ENCODE assay signal across 23 cellular contexts in the genomic region with DNA sequence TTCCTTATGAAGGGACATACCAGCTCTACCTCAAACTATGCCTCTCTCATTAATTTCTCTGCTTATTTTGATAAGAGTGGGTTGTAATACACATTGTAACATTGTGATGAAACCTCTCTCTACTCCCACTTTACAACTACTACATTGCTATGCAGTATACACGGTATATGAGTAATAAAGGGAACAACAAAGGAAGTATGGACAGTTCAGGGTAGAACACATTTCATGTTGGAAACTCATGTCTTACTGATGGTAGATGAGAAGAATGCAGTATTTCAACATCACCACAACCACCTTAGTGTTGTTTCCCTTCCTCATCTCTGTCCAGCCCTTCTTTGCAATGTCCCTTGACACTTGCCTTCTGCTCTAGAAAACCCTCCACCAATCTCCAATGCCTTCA.
DNase-seq lines count a peak whose midpoint lies in the region; ATAC-seq and TF ChIP-seq lines count a peak whose summit lies in the region.
"Had no signal": no experiment of that assay in that cellular context is flagged by ENCODE, and none has a peak within 500 bp of the region (broad histone marks: within the 10 kb centered on the region; RNA-seq: fewer than 3 reads in every experiment).

No MANE protein-coding gene starts in this region.

- H3K79me2 ChIP-seq in mammary epithelial cell (ENCODE audit: insufficient read depth, low read length) (no peaks in the 10 kb centered on the region), osteoblast (ENCODE audit: insufficient read depth, low read length) (no peaks in the 10 kb centered on the region)

- ATAC-seq in HG03175 (IDR thresholded peaks at IDR 0.05; ENCODE audit: unreplicated experiment) (no peak), GM18498 (IDR thresholded peaks at IDR 0.05; ENCODE audit: unreplicated experiment) (no peak)
- ATAC-seq: A549; CD8-positive, alpha-beta T cell; GM12878 had no signal

- peak; percentile 14 for DNase-seq in mammary epithelial cell
- no peak for DNase-seq in breast epithelium (ENCODE audit: low spot score in 2 of 2)
- DNase-seq in epithelial cell of esophagus (ENCODE audit: low read depth): peak; percentile 28
- peak; percentile 38 for DNase-seq in osteoblast (ENCODE audit: insufficient read length, low spot score, missing footprints)
- DNase-seq: AML-193; Caco-2; Calu3; CD4-positive, alpha-beta T cell; CD8-positive, alpha-beta T cell; DMS 273 treated with DMSO at 0.1 percent for 48 hours; DMS153; DMS53; DMS79; DND-41; EL; GDM1 had no signal

- no peak overlapping the region for H3K9ac ChIP-seq in mammary epithelial cell (ENCODE audit: insufficient read depth, low read length)
- H3K9ac ChIP-seq: BLaER1 treated with 17β-estradiol and CSF1 and Interleukin-3, amounts not matched to agents 10 nM and 100 nM had no signal

- H3K4me1 ChIP-seq in mammary epithelial cell (ENCODE audit: insufficient read depth, low read length): no peaks in the 10 kb centered on the region
- H3K4me1 ChIP-seq in breast epithelium: no peaks in the 10 kb centered on the region
- no peaks in the 10 kb centered on the region for H3K4me1 ChIP-seq in osteoblast (ENCODE audit: insufficient read depth, low read length)
- H3K4me1 ChIP-seq: A549; BLaER1 treated with 17β-estradiol and CSF1 and Interleukin-3, amounts not matched to agents 10 nM and 100 nM; Caco-2 had no signal

- CTCF ChIA-PET in mammary epithelial cell (lab: Charles Lee; ENCODE audit: low non-redundant PET): no interaction called here

- H3K9me3 ChIP-seq in mammary epithelial cell (replicated peaks; ENCODE audit: insufficient read depth, low read length) (no peaks in the 10 kb centered on the region), breast epithelium (no peaks in the 10 kb centered on the region), osteoblast (ENCODE audit: low read depth, low read length) (peaks cover 4% of the 10 kb centered on the region)
- H3K9me3 ChIP-seq: A549; BLaER1 treated with 17β-estradiol and CSF1 and Interleukin-3, amounts not matched to agents 10 nM and 100 nM; Caco-2 had no signal

- H3K4me3 ChIP-seq in mammary epithelial cell (replicated peaks in 1 of 3; ENCODE audit: insufficient read depth in 1 of 3, low read depth in 2 of 3, low read length in 3 of 3): no peak overlapping the region
- H3K4me3 ChIP-seq in breast epithelium: no peak overlapping the region
- no peak overlapping the region for H3K4me3 ChIP-seq in epithelial cell of esophagus (ENCODE audit: low read length)
- H3K4me3 ChIP-seq in osteoblast (ENCODE audit: insufficient read depth, low read length): no peak overlapping the region
- H3K4me3 ChIP-seq: A549; BLaER1 treated with 17β-estradiol and CSF1 and Interleukin-3, amounts not matched to agents 10 nM and 100 nM; GM12878 had no signal

- H4K20me1 ChIP-seq in mammary epithelial cell (ENCODE audit: insufficient read depth, low read length): no peaks in the 10 kb centered on the region
- H4K20me1 ChIP-seq in osteoblast (ENCODE audit: insufficient read depth, low read length): no peaks in the 10 kb centered on the region
- H4K20me1 ChIP-seq: BLaER1 treated with 17β-estradiol and CSF1 and Interleukin-3, amounts not matched to agents 10 nM and 100 nM had no signal

- H3K27ac ChIP-seq in mammary epithelial cell (ENCODE audit: insufficient read depth, low read depth, low read length) (no peak overlapping the region), breast epithelium (no peak overlapping the region), osteoblast (ENCODE audit: low read depth, low read length) (no peak overlapping the region)
- H3K27ac ChIP-seq: 22Rv1; A549; BLaER1 treated with 17β-estradiol and CSF1 and Interleukin-3, amounts not matched to agents 10 nM and 100 nM; C4-2B had no signal

- H2AFZ ChIP-seq in mammary epithelial cell (ENCODE audit: low read depth, low read length) (no peak overlapping the region), osteoblast (ENCODE audit: low read length) (no peak overlapping the region)

- H3K4me2 ChIP-seq in mammary epithelial cell (ENCODE audit: insufficient read depth, low read depth, low read length) (no peak overlapping the region), osteoblast (ENCODE audit: insufficient read depth, low read length) (no peak overlapping the region)
- H3K4me2 ChIP-seq: A549; BLaER1 treated with 17β-estradiol and CSF1 and Interleukin-3, amounts not matched to agents 10 nM and 100 nM had no signal

- H3K36me3 ChIP-seq in mammary epithelial cell (ENCODE audit: insufficient read depth, low read length) (no peaks in the 10 kb centered on the region), breast epithelium (no peaks in the 10 kb centered on the region), osteoblast (ENCODE audit: insufficient read depth, low read length) (no peaks in the 10 kb centered on the region)
- H3K36me3 ChIP-seq: BLaER1 treated with 17β-estradiol and CSF1 and Interleukin-3, amounts not matched to agents 10 nM and 100 nM had no signal

- dilution Hi-C loops in mammary epithelial cell (cut with HindIII; ENCODE audit: low sequenced_read_pairs): no loop called here

- no TSS peak for BruUV-seq in mammary epithelial cell (replicated peaks; lab: Mats Ljungman, UMichigan)

- 36% methylated on average over 1 of the region's 1 CpG for WGBS in mammary epithelial cell (ENCODE audit: low coverage, missing lambda C conversion rate)

- H3K27me3 ChIP-seq in mammary epithelial cell (ENCODE audit: insufficient read depth, low read length) (peaks cover 9% of the 10 kb centered on the region), breast epithelium (no peaks in the 10 kb centered on the region), osteoblast (ENCODE audit: insufficient read depth, low read length) (no peaks in the 10 kb centered on the region)
- H3K27me3 ChIP-seq: BLaER1 treated with 17β-estradiol and CSF1 and Interleukin-3, amounts not matched to agents 10 nM and 100 nM had no signal

- intact Hi-C loops in mammary epithelial cell (cut with micrococcal nuclease) (no loop called here), breast epithelium (cut with DNase I; ENCODE audit: low total_unique reads) (no loop called here)

- no peak for TF ChIP-seq POLR2A in breast epithelium (IDR thresholded peaks at IDR 0.05)

- in situ Hi-C loops in mammary epithelial cell (cut with MboI; ENCODE audit: low sequenced_read_pairs in 2 of 2): no loop called here

- TF ChIP-seq CTCF in mammary epithelial cell (conservative IDR thresholded peaks at IDR 0.05 in 1 of 2, IDR thresholded peaks at IDR 0.05 in 1 of 2; ENCODE audit: extremely low read depth in 1 of 2, insufficient read depth in 1 of 2, low read depth in 1 of 2, low read length in 2 of 2) (no peak), breast epithelium (IDR thresholded peaks at IDR 0.05) (no peak), epithelial cell of esophagus (IDR thresholded peaks at IDR 0.05; ENCODE audit: insufficient read depth, low read depth, low read length, missing control alignments) (no peak), osteoblast (IDR thresholded peaks at IDR 0.05; ENCODE audit: extremely low read depth, low read depth, low read length) (no peak)

Comparison
In these comparisons a context has a peak if more than half of its experiments do, and no peak if none do; other contexts are left out.
1. DNase-seq: peak in mammary epithelial cell (single experiment), epithelial cell of esophagus (single experiment) and osteoblast (single experiment); none in breast epithelium (0 of 2).